ENCODE assay signal across 1 cellular context in the genomic region with DNA sequence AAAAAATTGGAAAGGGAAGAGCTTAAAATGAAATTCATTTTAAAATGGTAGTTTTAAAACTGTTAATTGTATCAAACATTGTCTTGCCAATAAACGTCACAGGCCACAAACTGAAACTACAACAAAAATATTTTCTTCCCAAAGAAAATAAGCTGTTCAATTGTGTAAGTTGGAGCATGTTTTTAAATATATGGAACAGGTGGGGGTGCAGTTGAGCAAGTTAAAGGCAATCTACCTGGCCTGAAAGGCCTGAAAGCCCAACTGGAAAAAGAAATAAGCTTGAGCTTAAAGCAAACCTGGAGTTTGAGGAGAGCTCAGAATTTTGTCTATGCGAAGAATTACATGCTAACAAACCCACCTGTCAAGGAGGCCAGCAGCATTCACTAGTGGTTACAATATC.
TF ChIP-seq lines count a peak whose summit lies in the region.

No MANE protein-coding gene starts in this region.

TF ChIP-seq in GM23338, 12 proteins besides CTCF, POLR2A, EP300 and RAD21 (continued from another document):
- TF ChIP-seq, protein P1, sequence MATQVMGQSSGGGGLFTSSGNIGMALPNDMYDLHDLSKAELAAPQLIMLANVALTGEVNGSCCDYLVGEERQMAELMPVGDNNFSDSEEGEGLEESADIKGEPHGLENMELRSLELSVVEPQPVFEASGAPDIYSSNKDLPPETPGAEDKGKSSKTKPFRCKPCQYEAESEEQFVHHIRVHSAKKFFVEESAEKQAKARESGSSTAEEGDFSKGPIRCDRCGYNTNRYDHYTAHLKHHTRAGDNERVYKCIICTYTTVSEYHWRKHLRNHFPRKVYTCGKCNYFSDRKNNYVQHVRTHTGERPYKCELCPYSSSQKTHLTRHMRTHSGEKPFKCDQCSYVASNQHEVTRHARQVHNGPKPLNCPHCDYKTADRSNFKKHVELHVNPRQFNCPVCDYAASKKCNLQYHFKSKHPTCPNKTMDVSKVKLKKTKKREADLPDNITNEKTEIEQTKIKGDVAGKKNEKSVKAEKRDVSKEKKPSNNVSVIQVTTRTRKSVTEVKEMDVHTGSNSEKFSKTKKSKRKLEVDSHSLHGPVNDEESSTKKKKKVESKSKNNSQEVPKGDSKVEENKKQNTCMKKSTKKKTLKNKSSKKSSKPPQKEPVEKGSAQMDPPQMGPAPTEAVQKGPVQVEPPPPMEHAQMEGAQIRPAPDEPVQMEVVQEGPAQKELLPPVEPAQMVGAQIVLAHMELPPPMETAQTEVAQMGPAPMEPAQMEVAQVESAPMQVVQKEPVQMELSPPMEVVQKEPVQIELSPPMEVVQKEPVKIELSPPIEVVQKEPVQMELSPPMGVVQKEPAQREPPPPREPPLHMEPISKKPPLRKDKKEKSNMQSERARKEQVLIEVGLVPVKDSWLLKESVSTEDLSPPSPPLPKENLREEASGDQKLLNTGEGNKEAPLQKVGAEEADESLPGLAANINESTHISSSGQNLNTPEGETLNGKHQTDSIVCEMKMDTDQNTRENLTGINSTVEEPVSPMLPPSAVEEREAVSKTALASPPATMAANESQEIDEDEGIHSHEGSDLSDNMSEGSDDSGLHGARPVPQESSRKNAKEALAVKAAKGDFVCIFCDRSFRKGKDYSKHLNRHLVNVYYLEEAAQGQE (IDR thresholded peaks at IDR 0.05; ENCODE audit: unreplicated experiment): no peak
- TF ChIP-seq CREB1 (CRISPR knock-in tag; IDR thresholded peaks at IDR 0.05; ENCODE audit: low read depth) (no peak), ZNF114 (CRISPR knock-in tag; IDR thresholded peaks at IDR 0.05) (no peak), STAT1 (IDR thresholded peaks at IDR 0.05; ENCODE audit: unreplicated experiment) (no peak), EZH2phosphoT487 (IDR thresholded peaks at IDR 0.05; ENCODE audit: unreplicated experiment) (no peak), POLR2AphosphoS5 (IDR thresholded peaks at IDR 0.05; ENCODE audit: low read depth) (no peak), NANOG (IDR thresholded peaks at IDR 0.05; ENCODE audit: borderline replicate concordance) (no peak), JUNB (IDR thresholded peaks at IDR 0.05; ENCODE audit: unreplicated experiment) (no peak), ZNF331 (CRISPR knock-in tag; IDR thresholded peaks at IDR 0.05; ENCODE audit: low read depth) (no peak), EZH2 (IDR thresholded peaks at IDR 0.05; ENCODE audit: low read depth, unreplicated experiment) (no peak)
- TF ChIP-seq, protein P2, sequence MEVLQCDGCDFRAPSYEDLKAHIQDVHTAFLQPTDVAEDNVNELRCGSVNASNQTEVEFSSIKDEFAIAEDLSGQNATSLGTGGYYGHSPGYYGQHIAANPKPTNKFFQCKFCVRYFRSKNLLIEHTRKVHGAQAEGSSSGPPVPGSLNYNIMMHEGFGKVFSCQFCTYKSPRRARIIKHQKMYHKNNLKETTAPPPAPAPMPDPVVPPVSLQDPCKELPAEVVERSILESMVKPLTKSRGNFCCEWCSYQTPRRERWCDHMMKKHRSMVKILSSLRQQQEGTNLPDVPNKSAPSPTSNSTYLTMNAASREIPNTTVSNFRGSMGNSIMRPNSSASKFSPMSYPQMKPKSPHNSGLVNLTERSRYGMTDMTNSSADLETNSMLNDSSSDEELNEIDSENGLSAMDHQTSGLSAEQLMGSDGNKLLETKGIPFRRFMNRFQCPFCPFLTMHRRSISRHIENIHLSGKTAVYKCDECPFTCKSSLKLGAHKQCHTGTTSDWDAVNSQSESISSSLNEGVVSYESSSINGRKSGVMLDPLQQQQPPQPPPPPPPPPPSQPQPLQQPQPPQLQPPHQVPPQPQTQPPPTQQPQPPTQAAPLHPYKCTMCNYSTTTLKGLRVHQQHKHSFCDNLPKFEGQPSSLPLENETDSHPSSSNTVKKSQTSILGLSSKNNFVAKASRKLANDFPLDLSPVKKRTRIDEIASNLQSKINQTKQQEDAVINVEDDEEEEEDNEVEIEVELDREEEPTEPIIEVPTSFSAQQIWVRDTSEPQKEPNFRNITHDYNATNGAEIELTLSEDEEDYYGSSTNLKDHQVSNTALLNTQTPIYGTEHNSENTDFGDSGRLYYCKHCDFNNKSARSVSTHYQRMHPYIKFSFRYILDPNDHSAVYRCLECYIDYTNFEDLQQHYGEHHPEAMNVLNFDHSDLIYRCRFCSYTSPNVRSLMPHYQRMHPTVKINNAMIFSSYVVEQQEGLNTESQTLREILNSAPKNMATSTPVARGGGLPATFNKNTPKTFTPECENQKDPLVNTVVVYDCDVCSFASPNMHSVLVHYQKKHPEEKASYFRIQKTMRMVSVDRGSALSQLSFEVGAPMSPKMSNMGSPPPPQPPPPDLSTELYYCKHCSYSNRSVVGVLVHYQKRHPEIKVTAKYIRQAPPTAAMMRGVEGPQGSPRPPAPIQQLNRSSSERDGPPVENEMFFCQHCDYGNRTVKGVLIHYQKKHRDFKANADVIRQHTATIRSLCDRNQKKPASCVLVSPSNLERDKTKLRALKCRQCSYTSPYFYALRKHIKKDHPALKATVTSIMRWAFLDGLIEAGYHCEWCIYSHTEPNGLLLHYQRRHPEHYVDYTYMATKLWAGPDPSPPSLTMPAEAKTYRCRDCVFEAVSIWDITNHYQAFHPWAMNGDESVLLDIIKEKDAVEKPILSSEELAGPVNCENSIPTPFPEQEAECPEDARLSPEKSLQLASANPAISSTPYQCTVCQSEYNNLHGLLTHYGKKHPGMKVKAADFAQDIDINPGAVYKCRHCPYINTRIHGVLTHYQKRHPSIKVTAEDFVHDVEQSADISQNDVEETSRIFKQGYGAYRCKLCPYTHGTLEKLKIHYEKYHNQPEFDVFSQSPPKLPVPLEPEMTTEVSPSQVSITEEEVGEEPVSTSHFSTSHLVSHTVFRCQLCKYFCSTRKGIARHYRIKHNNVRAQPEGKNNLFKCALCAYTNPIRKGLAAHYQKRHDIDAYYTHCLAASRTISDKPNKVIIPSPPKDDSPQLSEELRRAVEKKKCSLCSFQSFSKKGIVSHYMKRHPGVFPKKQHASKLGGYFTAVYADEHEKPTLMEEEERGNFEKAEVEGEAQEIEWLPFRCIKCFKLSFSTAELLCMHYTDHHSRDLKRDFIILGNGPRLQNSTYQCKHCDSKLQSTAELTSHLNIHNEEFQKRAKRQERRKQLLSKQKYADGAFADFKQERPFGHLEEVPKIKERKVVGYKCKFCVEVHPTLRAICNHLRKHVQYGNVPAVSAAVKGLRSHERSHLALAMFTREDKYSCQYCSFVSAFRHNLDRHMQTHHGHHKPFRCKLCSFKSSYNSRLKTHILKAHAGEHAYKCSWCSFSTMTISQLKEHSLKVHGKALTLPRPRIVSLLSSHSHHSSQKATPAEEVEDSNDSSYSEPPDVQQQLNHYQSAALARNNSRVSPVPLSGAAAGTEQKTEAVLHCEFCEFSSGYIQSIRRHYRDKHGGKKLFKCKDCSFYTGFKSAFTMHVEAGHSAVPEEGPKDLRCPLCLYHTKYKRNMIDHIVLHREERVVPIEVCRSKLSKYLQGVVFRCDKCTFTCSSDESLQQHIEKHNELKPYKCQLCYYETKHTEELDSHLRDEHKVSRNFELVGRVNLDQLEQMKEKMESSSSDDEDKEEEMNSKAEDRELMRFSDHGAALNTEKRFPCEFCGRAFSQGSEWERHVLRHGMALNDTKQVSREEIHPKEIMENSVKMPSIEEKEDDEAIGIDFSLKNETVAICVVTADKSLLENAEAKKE (CRISPR knock-in tag; IDR thresholded peaks at IDR 0.05): no peak
